In the genomic region with DNA sequence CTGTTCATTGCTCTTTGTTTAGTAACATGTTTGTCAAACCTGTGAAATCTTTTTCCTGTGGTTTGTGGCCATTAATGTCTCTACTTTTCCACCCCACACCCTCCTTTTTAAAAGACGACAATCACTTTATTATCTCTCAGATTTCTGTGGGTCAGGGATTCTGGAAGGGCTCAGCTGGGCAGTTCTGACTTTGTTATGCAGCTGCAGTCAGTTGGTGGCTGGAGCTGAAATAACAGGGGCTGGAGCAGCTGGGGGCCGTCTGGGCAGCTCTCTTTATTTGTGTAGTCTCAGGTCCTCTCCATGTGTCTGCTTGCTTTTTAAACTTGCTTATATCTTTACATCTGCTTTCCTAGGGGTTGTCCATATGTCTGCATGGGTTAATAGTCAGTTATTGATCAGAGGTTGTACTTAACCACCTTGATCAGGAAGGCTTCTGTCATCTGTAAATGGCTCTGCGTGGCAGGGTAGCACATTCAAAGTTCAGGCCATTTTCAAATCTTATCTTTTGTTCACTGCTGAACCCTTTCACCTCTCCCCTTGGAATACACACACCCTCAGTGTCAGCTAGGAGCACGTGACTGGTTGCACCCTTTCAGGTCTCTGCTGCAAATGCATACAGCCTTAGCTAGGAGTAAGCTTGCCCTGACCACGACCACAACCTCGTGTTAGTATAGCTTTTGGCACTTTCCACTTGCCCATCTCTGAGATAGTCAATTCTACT, we compare ENCODE assay signal across 8 cellular contexts. TPM values are rescaled to one million over a fixed set of nuclear protein-coding genes. Genes with fewer than 3 reads are reported as not detected.
DNase-seq lines count a peak whose midpoint lies in the region; ATAC-seq lines count a peak whose summit lies in the region.

No MANE protein-coding gene starts in this region.

- in situ Hi-C loops in KBM-7 (cut with MboI; ENCODE audit: low pct_unique_long_range_greater_than_20kb, low sequenced_read_pairs), result loop anchor here (25.0 kb wide), 1 partner anchor 303 kb away; a partner anchor contains a TSS

- H3K9me3 Mint-ChIP-seq in activated T-helper 2 cell treated with anti-CD3 and anti-CD28 coated beads, Interferon-gamma antibody, Interleukin-2, Interleukin-4, amounts not matched to agents 10 μg/mL and 5 μg/mL and 100 μg/mL, durations not matched to agents 14 hours and 24 hours and 36 hours, result peaks cover 9% of the 10 kb centered on the region
- peaks cover 13% of the 10 kb centered on the region for H3K9me3 Mint-ChIP-seq in stimulated activated naive CD8-positive, alpha-beta T cell treated with anti-CD3 and anti-CD28 coated beads, Interleukin-15, Interleukin-2, amounts not matched to agents 100 ng/mL and 50 ng/mL, for 24 hours

- H3K4me3 Mint-ChIP-seq in activated T-helper 2 cell treated with anti-CD3 and anti-CD28 coated beads, Interferon-gamma antibody, Interleukin-2, Interleukin-4, amounts not matched to agents 10 μg/mL and 5 μg/mL and 100 μg/mL, durations not matched to agents 14 hours and 24 hours and 36 hours (ENCODE audit: low read depth), result peak overlapping the region; percentile 49
- H3K4me3 Mint-ChIP-seq in stimulated activated naive CD8-positive, alpha-beta T cell treated with anti-CD3 and anti-CD28 coated beads, Interleukin-15, Interleukin-2, amounts not matched to agents 100 ng/mL and 50 ng/mL, for 24 hours, result peak overlapping the region; percentile 4

- H3K4me1 Mint-ChIP-seq in activated T-helper 2 cell treated with anti-CD3 and anti-CD28 coated beads, Interferon-gamma antibody, Interleukin-2, Interleukin-4, amounts not matched to agents 10 μg/mL and 5 μg/mL and 100 μg/mL, durations not matched to agents 14 hours and 24 hours and 36 hours (ENCODE audit: low read depth), result peaks cover 38% of the 10 kb centered on the region
- peaks cover 75% of the 10 kb centered on the region for H3K4me1 Mint-ChIP-seq in stimulated activated naive CD8-positive, alpha-beta T cell treated with anti-CD3 and anti-CD28 coated beads, Interleukin-15, Interleukin-2, amounts not matched to agents 100 ng/mL and 50 ng/mL, for 24 hours (ENCODE audit: low read depth)

- DNase-seq in activated CD4-positive, alpha-beta T cell treated with anti-CD3 and anti-CD28 coated beads for 48 hours, result peak; percentile 69
- DNase-seq in activated CD4-positive, alpha-beta T cell treated with anti-CD3 and anti-CD28 coated beads, Interleukin-2, amount 50 U/mL, for 4 hours, result no peak
- DNase-seq in activated T-helper 2 cell treated with anti-CD3 and anti-CD28 coated beads, Interferon-gamma antibody, Interleukin-2, Interleukin-4, amounts not matched to agents 10 μg/mL and 5 μg/mL and 100 μg/mL, durations not matched to agents 14 hours and 24 hours and 36 hours (ENCODE audit: low spot score), result peak; percentile 57
- DNase-seq in left lobe of liver (ENCODE audit: low spot score) (peak; percentile 59), mesenteric fat pad (ENCODE audit: low spot score) (no peak), KBM-7 (no peak)
- no peak for DNase-seq in effector CD8-positive, alpha-beta T cell (lab: John Stamatoyannopoulos, UW)

- intact Hi-C loops in activated T-helper 2 cell treated with anti-CD3 and anti-CD28 coated beads, Interferon-gamma antibody, Interleukin-2, Interleukin-4, amounts not matched to agents 10 μg/mL and 5 μg/mL and 100 μg/mL, durations not matched to agents 14 hours and 24 hours and 36 hours (cut with micrococcal nuclease), result loop anchor here (2.0 kb wide), 1 partner anchor 20 kb away; no protein-coding TSS in a partner anchor

- peak overlapping the region; percentile 94 for H3K27ac Mint-ChIP-seq in activated T-helper 2 cell treated with anti-CD3 and anti-CD28 coated beads, Interferon-gamma antibody, Interleukin-2, Interleukin-4, amounts not matched to agents 10 μg/mL and 5 μg/mL and 100 μg/mL, durations not matched to agents 14 hours and 24 hours and 36 hours
- H3K27ac Mint-ChIP-seq in stimulated activated naive CD8-positive, alpha-beta T cell treated with anti-CD3 and anti-CD28 coated beads, Interleukin-15, Interleukin-2, amounts not matched to agents 100 ng/mL and 50 ng/mL, for 24 hours, result peak overlapping the region; percentile 89

- no peaks in the 10 kb centered on the region for H3K27me3 Mint-ChIP-seq in activated T-helper 2 cell treated with anti-CD3 and anti-CD28 coated beads, Interferon-gamma antibody, Interleukin-2, Interleukin-4, amounts not matched to agents 10 μg/mL and 5 μg/mL and 100 μg/mL, durations not matched to agents 14 hours and 24 hours and 36 hours (ENCODE audit: low read depth)
- no peaks in the 10 kb centered on the region for H3K27me3 Mint-ChIP-seq in stimulated activated naive CD8-positive, alpha-beta T cell treated with anti-CD3 and anti-CD28 coated beads, Interleukin-15, Interleukin-2, amounts not matched to agents 100 ng/mL and 50 ng/mL, for 24 hours

- peaks cover 54% of the 10 kb centered on the region for H3K36me3 Mint-ChIP-seq in activated T-helper 2 cell treated with anti-CD3 and anti-CD28 coated beads, Interferon-gamma antibody, Interleukin-2, Interleukin-4, amounts not matched to agents 10 μg/mL and 5 μg/mL and 100 μg/mL, durations not matched to agents 14 hours and 24 hours and 36 hours (ENCODE audit: low read depth)
- peaks cover 76% of the 10 kb centered on the region for H3K36me3 Mint-ChIP-seq in stimulated activated naive CD8-positive, alpha-beta T cell treated with anti-CD3 and anti-CD28 coated beads, Interleukin-15, Interleukin-2, amounts not matched to agents 100 ng/mL and 50 ng/mL, for 24 hours (ENCODE audit: low read depth)

- peak; percentile 77 for ATAC-seq in left lobe of liver

RNA-seq across cellular contexts. Expression of a gene that starts 27.9 kb away (rescaled TPM):
- total RNA-seq in activated T-helper 2 cell treated with anti-CD3 and anti-CD28 coated beads, Interferon-gamma antibody, Interleukin-2, Interleukin-4, amounts not matched to agents 10 μg/mL and 5 μg/mL and 100 μg/mL, durations not matched to agents 14 hours and 24 hours and 36 hours, result 41.8 and 45.9 TPM in 2 replicates
- total RNA-seq in left lobe of liver (8.3 TPM), mesenteric fat pad (11.2 TPM)

RNA-seq across cellular contexts. Expression of a gene that starts 34.7 kb away (rescaled TPM):
- 0.25 and 1.6 TPM in 2 replicates for total RNA-seq in activated T-helper 2 cell treated with anti-CD3 and anti-CD28 coated beads, Interferon-gamma antibody, Interleukin-2, Interleukin-4, amounts not matched to agents 10 μg/mL and 5 μg/mL and 100 μg/mL, durations not matched to agents 14 hours and 24 hours and 36 hours
- 6.6 TPM for total RNA-seq in left lobe of liver
- 15.4 TPM for total RNA-seq in mesenteric fat pad

Comparison
In these comparisons a context has a peak if more than half of its experiments do, and no peak if none do; other contexts are left out.
1. DNase-seq: peak in activated CD4-positive, alpha-beta T cell treated with anti-CD3 and anti-CD28 coated beads for 48 hours (single experiment), activated T-helper 2 cell treated with anti-CD3 and anti-CD28 coated beads, Interferon-gamma antibody, Interleukin-2, Interleukin-4, amounts not matched to agents 10 μg/mL and 5 μg/mL and 100 μg/mL, durations not matched to agents 14 hours and 24 hours and 36 hours (single experiment) and left lobe of liver (single experiment); none in activated CD4-positive, alpha-beta T cell treated with anti-CD3 and anti-CD28 coated beads, Interleukin-2, amount 50 U/mL, for 4 hours (0 of 2), mesenteric fat pad (single experiment), effector CD8-positive, alpha-beta T cell (single experiment) and KBM-7 (single experiment).